8 cellular contexts compared by ENCODE assay signal in genomic region chr15:64162478-64162868, GRCh38. TPM values are rescaled to one million over a fixed set of nuclear protein-coding genes. Genes with fewer than 3 reads are reported as not detected.
DNase-seq lines count a peak whose midpoint lies in the region; ATAC-seq, FAIRE-seq and TF ChIP-seq lines count a peak whose summit lies in the region.

No MANE protein-coding gene starts in this region.

- POLR2A ChIA-PET in GM12878 (lab: Charles Lee) = interaction anchor here (0.6 to 3.4 kb wide), 9 partner anchors 9 to 967 kb away, joined by 3 to 32 read pairs (median 7); partner anchors contain the start of genes CIAO2A, SNX1 and SNX22

- no peaks in the 10 kb centered on the region for H3K27me3 Mint-ChIP-seq in activated CD8-positive, alpha-beta memory T cell treated with anti-CD3 and anti-CD28 coated beads, Interleukin-2, amount 10 ng/mL, durations not matched to agents 7 days and 5 days

- H3K9ac ChIP-seq in GM12878 (ENCODE audit: control insufficient read depth, insufficient read depth, low read length) = peak overlapping the region; percentile 72

- H3K4me1 ChIP-seq in GM12878 (ENCODE audit: control insufficient read depth, insufficient read depth, low read length) (peaks cover 30% of the 10 kb centered on the region), testis (peaks cover 20% of the 10 kb centered on the region)

- no peak for DNase-seq in activated CD8-positive, alpha-beta memory T cell treated with anti-CD3 and anti-CD28 coated beads, Interleukin-2, amount 10 ng/mL, durations not matched to agents 7 days and 5 days
- no peak for DNase-seq in activated CD8-positive, alpha-beta memory T cell treated with anti-CD3 and anti-CD28 coated beads for 24 hours
- DNase-seq in GM12878 (ENCODE audit: low read depth, low spot score) (no peak), left colon (no peak), testis (no peak), RPMI8226 (no peak), GM13977 (ENCODE audit: low spot score) (no peak)

- peak overlapping the region; percentile 84 for H3K4me3 ChIP-seq in GM12878
- peak overlapping the region; percentile 71 to 75 for H3K4me3 ChIP-seq in testis

- H3K27ac Mint-ChIP-seq in activated CD8-positive, alpha-beta memory T cell treated with anti-CD3 and anti-CD28 coated beads, Interleukin-2, amount 10 ng/mL, durations not matched to agents 7 days and 5 days = peak overlapping the region; percentile 85

- intact Hi-C loops in GM12878 (cut with micrococcal nuclease; ENCODE audit: unreplicated experiment) (loop anchor here (2.0 to 5.0 kb wide), 2 partner anchors 195 to 732 kb away; partner anchors contain the start of gene CSNK1G1), left colon (cut with DNase I, micrococcal nuclease) (no loop called here), testis (cut with DNase I; ENCODE audit: low total_unique reads) (no loop called here)

- peaks cover 53% of the 10 kb centered on the region for H3K4me1 Mint-ChIP-seq in activated CD8-positive, alpha-beta memory T cell treated with anti-CD3 and anti-CD28 coated beads, Interleukin-2, amount 10 ng/mL, durations not matched to agents 7 days and 5 days

- H3K79me2 ChIP-seq in GM12878 (ENCODE audit: control insufficient read depth, insufficient read depth, low read length) = peaks cover 45% of the 10 kb centered on the region

- SMC1A ChIA-PET in GM12878 (lab: Charles Lee; ENCODE audit: uncharacterized antibody, unreplicated experiment) = interaction anchor here (1.3 to 3.3 kb wide), 3 partner anchors 9 to 565 kb away, joined by 4 to 19 read pairs (median 9); no protein-coding TSS in a partner anchor

- H3K27ac ChIP-seq in GM12878 (ENCODE audit: control insufficient read depth, insufficient read depth) (peak overlapping the region; percentile 60), testis (peak overlapping the region; percentile 20 to 68)

- no peak for FAIRE-seq in GM12878 (lab: Jason Lieb, UNC)

- in situ Hi-C loops in GM12878 (cut with MboI) (no loop called here), GM13977 (cut with MboI; ENCODE audit: low pct_unique_long_range_greater_than_20kb, low sequenced_read_pairs, unreplicated experiment) (no loop called here)

- no peaks in the 10 kb centered on the region for H3K9me3 ChIP-seq in GM12878 (replicated peaks; ENCODE audit: control insufficient read depth, insufficient read depth, low read length)
- no peaks in the 10 kb centered on the region for H3K9me3 ChIP-seq in testis

- H3K4me3 Mint-ChIP-seq in activated CD8-positive, alpha-beta memory T cell treated with anti-CD3 and anti-CD28 coated beads, Interleukin-2, amount 10 ng/mL, durations not matched to agents 7 days and 5 days = peak overlapping the region; percentile 81

- RAD21 ChIA-PET in GM12878 (lab: Charles Lee; ENCODE audit: unreplicated experiment) = interaction anchor here (0.6 to 2.6 kb wide), 8 partner anchors 10 to 1109 kb away, joined by 3 to 14 read pairs (median 6); partner anchors contain the start of genes CIAO2A and SNX22

- CTCF ChIA-PET in activated CD8-positive, alpha-beta memory T cell treated with anti-CD3 and anti-CD28 coated beads, Interleukin-2, amount 10 ng/mL, durations not matched to agents 7 days and 5 days (lab: Charles Lee) = interaction anchor here (1.3 to 4.0 kb wide), 5 partner anchors 9 to 673 kb away, joined by 3 to 29 read pairs (median 4); partner anchors contain the start of genes CIAO2A and TRIP4
- CTCF ChIA-PET in GM12878 (lab: Yijun Ruan, JAX) = interaction anchor here (0.6 to 3.6 kb wide), 8 partner anchors 9 to 1355 kb away, joined by 3 to 34 read pairs (median 6); partner anchors contain the start of genes CIAO2A, CSNK1G1 and DPP8

- no peak for TF ChIP-seq EP300 in GM12878 (IDR thresholded peaks at IDR 0.05; ENCODE audit: borderline replicate concordance in 1 of 2, control insufficient read depth in 1 of 2, low read depth in 2 of 2, low read length in 2 of 2)

- peaks cover 17 to 18% of the 10 kb centered on the region in 2 experiments; a peak in 3 of 4 replicates for H3K36me3 ChIP-seq in GM12878 (ENCODE audit: control insufficient read depth in 2 of 2, insufficient read depth in 2 of 2, low read length in 1 of 2)
- no peaks in the 10 kb centered on the region for H3K36me3 ChIP-seq in testis (ENCODE audit: low read depth, missing control alignments)

- no TSS peak for BruUV-seq in GM12878 (replicated peaks; lab: Mats Ljungman, UMichigan)

- H3K36me3 Mint-ChIP-seq in activated CD8-positive, alpha-beta memory T cell treated with anti-CD3 and anti-CD28 coated beads, Interleukin-2, amount 10 ng/mL, durations not matched to agents 7 days and 5 days = peaks cover 33% of the 10 kb centered on the region

- TF ChIP-seq CTCF in GM12878 (IDR thresholded peaks at IDR 0.05 in 2 of 3, conservative IDR thresholded peaks at IDR 0.05 in 1 of 3; ENCODE audit: control insufficient read depth in 2 of 3, extremely low read depth in 1 of 3, insufficient read depth in 1 of 3, low read depth in 3 of 3, low read length in 3 of 3) (no peak), testis (IDR thresholded peaks at IDR 0.05) (no peak), GM13977 (IDR thresholded peaks at IDR 0.05; ENCODE audit: extremely low read depth, insufficient read depth, missing control alignments) (no peak)

- H2AFZ ChIP-seq in GM12878 (ENCODE audit: control insufficient read depth, low read depth, low read length) = peak overlapping the region; percentile 68

- H3K27me3 ChIP-seq in GM12878 (replicated peaks in 1 of 2; ENCODE audit: control insufficient read depth in 2 of 2, insufficient read depth in 2 of 2, low read length in 1 of 2) (no peaks in the 10 kb centered on the region), testis (no peaks in the 10 kb centered on the region)

- ATAC-seq in activated CD8-positive, alpha-beta memory T cell treated with anti-CD3 and anti-CD28 coated beads, Interleukin-2, amount 10 ng/mL, durations not matched to agents 7 days and 5 days = peak; percentile 24
- ATAC-seq in HG03439 (IDR thresholded peaks at IDR 0.05; ENCODE audit: unreplicated experiment) = peak; percentile 18
- peak; percentile 53 for ATAC-seq in GM12878
- peak; percentile 52 for ATAC-seq in left colon

- no peak for TF ChIP-seq RAD21 in GM12878 (IDR thresholded peaks at IDR 0.05; ENCODE audit: insufficient read depth, low read depth, low read length)

- 0% methylated on average over 21 of the region's 21 CpGs for WGBS in GM12878 (ENCODE audit: insufficient coverage, insufficient replicate concordance, low lambda C conversion rate, missing lambda C conversion rate)
- WGBS in testis, 2 donors = 0% methylated on average over 9 to 11 of the region's 21 CpGs

- H3K4me2 ChIP-seq in GM12878 (ENCODE audit: control insufficient read depth, insufficient read depth) = peak overlapping the region; percentile 93

- H3K9me3 Mint-ChIP-seq in activated CD8-positive, alpha-beta memory T cell treated with anti-CD3 and anti-CD28 coated beads, Interleukin-2, amount 10 ng/mL, durations not matched to agents 7 days and 5 days (ENCODE audit: low read depth) = no peaks in the 10 kb centered on the region

- TF ChIP-seq POLR2A in GM12878 (IDR thresholded peaks at IDR 0.05; ENCODE audit: low read depth, low read length) (no peak), testis (IDR thresholded peaks at IDR 0.05) (no peak)

- H4K20me1 ChIP-seq in GM12878 (ENCODE audit: control insufficient read depth, insufficient read depth) = peaks cover 12% of the 10 kb centered on the region

RNA-seq across cellular contexts. Expression of gene PPIB, which starts 0.3 kb away (rescaled TPM):
- total RNA-seq in activated CD8-positive, alpha-beta memory T cell treated with anti-CD3 and anti-CD28 coated beads, Interleukin-2, amount 10 ng/mL, durations not matched to agents 7 days and 5 days = 100 to 1,000 TPM; 308 to 386 TPM
- 92.7 and 97.9 TPM in 2 replicates for total RNA-seq in GM12878 (2013; cell fraction: nucleolus; rRNA removed)
- 336 and 349 TPM in 2 replicates for total RNA-seq in GM12878 (2014; rRNA removed)
- 401 and 446 TPM in 2 replicates for total RNA-seq in GM12878 (2014; rRNA removed; fragmentation: Illumina TruSeq; extraction: Trizol)
- total RNA-seq in GM12878 (2021) = 404 and 424 TPM in 2 replicates
- 388 TPM for polyA plus RNA-seq in GM12878 (2011; ENCODE audit: low read depth)
- 281 and 344 TPM in 2 replicates for polyA plus RNA-seq in GM12878 (2011; rRNA removed)
- 359 and 447 TPM in 2 replicates for polyA plus RNA-seq in GM12878 (2011; cell fraction: cytosol; rRNA removed)
- polyA plus RNA-seq in GM12878 (2011; cell fraction: nucleus; rRNA removed) = 184 and 201 TPM in 2 replicates
- 477 and 571 TPM in 2 replicates for polyA plus RNA-seq in GM12878 (2012)
- polyA plus RNA-seq in GM12878 (2014; fragmentation: Illumina TruSeq; extraction: Trizol) = 284 and 570 TPM in 2 replicates
- 100 to 1,000 TPM; 831 to 858 TPM for polyA plus RNA-seq in GM12878 (2014; fragmentation: Nextera tagmentation; extraction: Ambion mirVana)
- polyA plus RNA-seq in GM12878 (2014; rRNA removed) = 393 and 399 TPM in 2 replicates
- 100 to 1,000 TPM; 915 to 936 TPM for polyA plus RNA-seq in GM12878 (2016; fragmentation: Nextera tagmentation; extraction: Ambion mirVana)
- 248 and 256 TPM in 2 replicates for polyA minus RNA-seq in GM12878 (2011; rRNA and poly(A)+ RNA removed)
- 100 and 121 TPM in 2 replicates for polyA minus RNA-seq in GM12878 (2011; cell fraction: cytosol; rRNA and poly(A)+ RNA removed)
- polyA minus RNA-seq in GM12878 (2011; cell fraction: nucleus; rRNA and poly(A)+ RNA removed) = 23.7 and 44.3 TPM in 2 replicates
- total RNA-seq in left colon = 100 to 1,000 TPM; 284 to 324 TPM
- total RNA-seq in testis = 100 to 1,000 TPM; 202 to 302 TPM
- polyA plus RNA-seq in testis (ENCODE audit: insufficient read depth, low read depth, low replicate concordance) = 288 TPM

RNA-seq across cellular contexts. Expression of gene SNX22, which starts 10.9 kb away (rescaled TPM):
- total RNA-seq in activated CD8-positive, alpha-beta memory T cell treated with anti-CD3 and anti-CD28 coated beads, Interleukin-2, amount 10 ng/mL, durations not matched to agents 7 days and 5 days = under 1 TPM; 0.21 to 0.35 TPM
- total RNA-seq in GM12878 (2013; cell fraction: nucleolus; rRNA removed) = 19.1 and 22.5 TPM in 2 replicates
- 23.2 and 25.7 TPM in 2 replicates for total RNA-seq in GM12878 (2014; rRNA removed)
- 11.1 and 12.2 TPM in 2 replicates for total RNA-seq in GM12878 (2014; rRNA removed; fragmentation: Illumina TruSeq; extraction: Trizol)
- total RNA-seq in GM12878 (2021) = 23.2 and 26.1 TPM in 2 replicates
- polyA plus RNA-seq in GM12878 (2011; ENCODE audit: low read depth) = 3.8 TPM
- polyA plus RNA-seq in GM12878 (2011; rRNA removed) = 3.2 and 4.4 TPM in 2 replicates
- polyA plus RNA-seq in GM12878 (2011; cell fraction: cytosol; rRNA removed) = 8.4 and 9.9 TPM in 2 replicates
- 40.5 and 42.5 TPM in 2 replicates for polyA plus RNA-seq in GM12878 (2011; cell fraction: nucleus; rRNA removed)
- 7.4 and 8.1 TPM in 2 replicates for polyA plus RNA-seq in GM12878 (2012)
- polyA plus RNA-seq in GM12878 (2014; fragmentation: Illumina TruSeq; extraction: Trizol) = 6.6 and 10.4 TPM in 2 replicates
- 1 to 10 TPM; 6.3 to 6.8 TPM for polyA plus RNA-seq in GM12878 (2014; fragmentation: Nextera tagmentation; extraction: Ambion mirVana)
- polyA plus RNA-seq in GM12878 (2014; rRNA removed) = 26.1 and 29.0 TPM in 2 replicates
- polyA plus RNA-seq in GM12878 (2016; fragmentation: Nextera tagmentation; extraction: Ambion mirVana) = 1 to 10 TPM; 6.4 to 6.9 TPM
- 6.1 and 10.1 TPM in 2 replicates for polyA minus RNA-seq in GM12878 (2011; rRNA and poly(A)+ RNA removed)
- 1.6 and 2.0 TPM in 2 replicates for polyA minus RNA-seq in GM12878 (2011; cell fraction: cytosol; rRNA and poly(A)+ RNA removed)
- 13.7 and 25.9 TPM in 2 replicates for polyA minus RNA-seq in GM12878 (2011; cell fraction: nucleus; rRNA and poly(A)+ RNA removed)
- under 1 TPM; 0.34 to 0.73 TPM for total RNA-seq in left colon
- total RNA-seq in testis = 1 to 10 TPM; 2.0 TPM
- 1.9 TPM for polyA plus RNA-seq in testis (ENCODE audit: insufficient read depth, low read depth, low replicate concordance)

Comparison
In these comparisons a context has a peak if more than half of its experiments do, and no peak if none do; other contexts are left out.
1. RNA of gene SNX22, which starts 10.9 kb away (total RNA-seq): 11.1 to 26.1 TPM in GM12878; 2.0 TPM in testis, 0.34 to 0.73 TPM in left colon and 0.21 to 0.35 TPM in activated CD8-positive, alpha-beta memory T cell treated with anti-CD3 and anti-CD28 coated beads, Interleukin-2, amount 10 ng/mL, durations not matched to agents 7 days and 5 days; every median in the first group is over 4 times any median in the second.
2. Peak in every context shown above with its lines, with median percentiles within 50 percentile points of each other: ATAC-seq.